In genomic region chr16:47311738-47312505, GRCh38 we compare ENCODE assay signal across 12 cellular contexts.
DNase-seq lines count a peak whose midpoint lies in the region; ATAC-seq and TF ChIP-seq lines count a peak whose summit lies in the region.
"Had no signal": no experiment of that assay in that cellular context is flagged by ENCODE, and none has a peak within 500 bp of the region (broad histone marks: within the 10 kb centered on the region; RNA-seq: fewer than 3 reads in every experiment).

No MANE protein-coding gene starts in this region.

- peaks cover 68% of the 10 kb centered on the region for H3K36me3 Mint-ChIP-seq in CD4-positive, alpha-beta T cell (ENCODE audit: low read depth)

- H3K56ac ChIP-seq in mesendoderm (ENCODE audit: low read length) = no peak overlapping the region

- H2BK120ac ChIP-seq in mesendoderm (ENCODE audit: low read depth, low read length) = no peak overlapping the region

- no peak overlapping the region for H2AK5ac ChIP-seq in mesendoderm (ENCODE audit: low read length)

- no peak overlapping the region for H3K4me2 ChIP-seq in mesendoderm (ENCODE audit: low read length)

- CTCF ChIA-PET in CD4-positive, alpha-beta T cell (lab: Charles Lee) = no interaction called here

- no peaks in the 10 kb centered on the region for H3K9me3 ChIP-seq in CD4-positive, alpha-beta T cell (ENCODE audit: control insufficient read depth, low read length)
- H3K9me3 ChIP-seq: SJSA1, spleen had no signal

- no peaks in the 10 kb centered on the region for H3K4me1 ChIP-seq in mesendoderm (ENCODE audit: control insufficient read depth, low read depth, low read length)

- no peak overlapping the region for H3K9ac ChIP-seq in mesendoderm (ENCODE audit: low read length)

- H3K36me3 ChIP-seq in mesendoderm (ENCODE audit: control insufficient read depth, insufficient read depth, low read length) = no peaks in the 10 kb centered on the region
- H3K36me3 ChIP-seq: SJSA1 had no signal

- H3K27me3 ChIP-seq in mesendoderm (ENCODE audit: insufficient read depth, low read length, poor library complexity) = no peaks in the 10 kb centered on the region
- no peaks in the 10 kb centered on the region for H3K27me3 ChIP-seq in CD4-positive, alpha-beta T cell (ENCODE audit: control insufficient read depth, insufficient read depth, low read length)
- H3K27me3 ChIP-seq: SJSA1, spleen had no signal

- no peak overlapping the region for H3K27ac Mint-ChIP-seq in CD4-positive, alpha-beta T cell

- ATAC-seq in CD4-positive, alpha-beta T cell (ENCODE audit: poor library complexity) = no peak
- no peak for ATAC-seq in HG02852 (IDR thresholded peaks at IDR 0.05; ENCODE audit: unreplicated experiment)

- H3K79me2 ChIP-seq in mesendoderm (ENCODE audit: control insufficient read depth, insufficient read depth, low read length) = no peaks in the 10 kb centered on the region

- H2BK15ac ChIP-seq in mesendoderm (replicated peaks; ENCODE audit: low read depth) = no peak overlapping the region

- no peaks in the 10 kb centered on the region for H3K4me1 Mint-ChIP-seq in CD4-positive, alpha-beta T cell (ENCODE audit: low read depth)

- no peak overlapping the region for H3K4ac ChIP-seq in mesendoderm (ENCODE audit: low read depth, low read length)

- no peak overlapping the region for H3K4me3 Mint-ChIP-seq in CD4-positive, alpha-beta T cell

- intact Hi-C loops in CD4-positive, alpha-beta T cell (cut with DNase I, micrococcal nuclease) = no loop called here

- H3K79me1 ChIP-seq in mesendoderm (ENCODE audit: low read length) = no peaks in the 10 kb centered on the region

- no peaks in the 10 kb centered on the region for H3K27me3 Mint-ChIP-seq in CD4-positive, alpha-beta T cell

- no peak overlapping the region for H2BK5ac ChIP-seq in mesendoderm (ENCODE audit: low read length)

- no CpG with 5 or more reads among the region's 8 CpGs for WGBS in mesendoderm (ENCODE audit: extremely low coverage, insufficient coverage, low lambda C conversion rate)

- peak; percentile 18 for DNase-seq in EH (ENCODE audit: low read depth)
- peak; percentile 69 for DNase-seq in NAMALWA (ENCODE audit: low spot score)
- peak; percentile 68 for DNase-seq in dermis blood vessel endothelial cell
- DNase-seq in mesendoderm = peak; percentile 29
- DNase-seq in CD4-positive, alpha-beta T cell = no peak
- no peak for DNase-seq in NCI-H82 (lab: John Stamatoyannopoulos, UW)
- DNase-seq in NCI-H146 treated with DMSO at 0.1 percent for 48 hours (lab: John Stamatoyannopoulos, UW; ENCODE audit: unreplicated experiment) = no peak
- DNase-seq: COR-L47, NCI-H2081 treated with DMSO at 0.1 percent for 48 hours, spleen had no signal

- H3K27ac ChIP-seq in mesendoderm (ENCODE audit: low read depth, low read length) = no peak overlapping the region
- H3K27ac ChIP-seq in CD4-positive, alpha-beta T cell (ENCODE audit: low read depth, low read length) = no peak overlapping the region
- H3K27ac ChIP-seq: SJSA1, spleen had no signal

- no peaks in the 10 kb centered on the region for H3K9me3 Mint-ChIP-seq in CD4-positive, alpha-beta T cell

- no peak overlapping the region for H3K18ac ChIP-seq in mesendoderm (ENCODE audit: low read length)

- H3K4me3 ChIP-seq in mesendoderm (ENCODE audit: low read length) = no peak overlapping the region
- H3K4me3 ChIP-seq: SJSA1, spleen had no signal

- H3K23ac ChIP-seq in mesendoderm (ENCODE audit: low read length) = no peak overlapping the region

- no peak overlapping the region for H4K8ac ChIP-seq in mesendoderm (ENCODE audit: low read depth, low read length)

- no peak overlapping the region for H4K5ac ChIP-seq in mesendoderm (ENCODE audit: low read length)

- TF ChIP-seq CTCF in CD4-positive, alpha-beta T cell (IDR thresholded peaks at IDR 0.05) = no peak

- POLR2A ChIA-PET in CD4-positive, alpha-beta T cell (lab: Charles Lee) = no interaction called here

Comparison
In these comparisons a context has a peak if more than half of its experiments do, and no peak if none do; other contexts are left out.
1. DNase-seq: peak in EH (single experiment), NAMALWA (single experiment), dermis blood vessel endothelial cell (single experiment) and mesendoderm (single experiment); none in CD4-positive, alpha-beta T cell (0 of 10), NCI-H82 (single experiment) and NCI-H146 treated with DMSO at 0.1 percent for 48 hours (single experiment).